9 cellular contexts compared by ENCODE assay signal in genomic region chr19:15252398-15253018, GRCh38. TPM values are rescaled to one million over a fixed set of nuclear protein-coding genes. Genes with fewer than 3 reads are reported as not detected.
DNase-seq lines count a peak whose midpoint lies in the region; ATAC-seq and TF ChIP-seq lines count a peak whose summit lies in the region.
"Had no signal": no experiment of that assay in that cellular context is flagged by ENCODE, and none has a peak within 500 bp of the region (broad histone marks: within the 10 kb centered on the region; RNA-seq: fewer than 3 reads in every experiment).

No MANE protein-coding gene starts in this region.

- TF ChIP-seq CTCF in OCI-LY3 (IDR thresholded peaks at IDR 0.05; ENCODE audit: low read depth, low read length) (peak; percentile 48), fibroblast of mammary gland (conservative IDR thresholded peaks at IDR 0.05; ENCODE audit: control insufficient read depth, insufficient read depth, low read depth, low read length) (peak; percentile 67)

- intact Hi-C loops in sciatic nerve (cut with DNase I), result loop anchor here (5.0 kb wide), 1 partner anchor 75 kb away; no protein-coding TSS in a partner anchor

- no peak overlapping the region for H2AFZ ChIP-seq in OCI-LY3 (ENCODE audit: low read depth, low read length)

- DNase-seq in ELR (ENCODE audit: low read depth), result peak; percentile 61
- peak; percentile 68 for DNase-seq in fibroblast of mammary gland (ENCODE audit: low read depth)
- peak; percentile 71 for DNase-seq in sciatic nerve (ENCODE audit: low spot score)
- no peak for DNase-seq in NCI-H2081 (lab: John Stamatoyannopoulos, UW)
- DNase-seq in NCI-H526 treated with DMSO at 0.1 percent for 48 hours (lab: John Stamatoyannopoulos, UW), result no peak
- DNase-seq in NK-92 (lab: John Stamatoyannopoulos, UW; ENCODE audit: unreplicated experiment), result no peak
- no peak for DNase-seq in activated T-cell treated with anti-CD3 and anti-CD28 coated beads, Interleukin-2, amount 50 U/mL, for 72 hours

- H3K4me2 ChIP-seq in OCI-LY3 (ENCODE audit: low read length), result no peak overlapping the region

- no peak overlapping the region for H3K27ac ChIP-seq in OCI-LY3 (ENCODE audit: low read length)
- H3K27ac ChIP-seq: epithelial cell of prostate had no signal

- no peak overlapping the region for H3K4me3 ChIP-seq in OCI-LY3 (ENCODE audit: low read length)
- no peak overlapping the region for H3K4me3 ChIP-seq in fibroblast of mammary gland (ENCODE audit: control insufficient read depth, low read depth, low read length)

- no peaks in the 10 kb centered on the region for H3K9me3 Mint-ChIP-seq in activated T-cell treated with anti-CD3 and anti-CD28 coated beads, Interleukin-2, amount 50 U/mL, for 72 hours

- H3K36me3 Mint-ChIP-seq in activated T-cell treated with anti-CD3 and anti-CD28 coated beads, Interleukin-2, amount 50 U/mL, for 72 hours (ENCODE audit: insufficient read depth in 2 of 2), result peaks cover 6 to 19% of the 10 kb centered on the region in 2 donors

- peaks cover 45% of the 10 kb centered on the region for H4K20me1 ChIP-seq in OCI-LY3 (ENCODE audit: insufficient read depth, low read length)

- peaks cover 49% of the 10 kb centered on the region for H3K79me2 ChIP-seq in OCI-LY3 (ENCODE audit: low read length)

- H3K4me1 Mint-ChIP-seq in activated T-cell treated with anti-CD3 and anti-CD28 coated beads, Interleukin-2, amount 50 U/mL, for 72 hours (ENCODE audit: low read depth), result no peaks in the 10 kb centered on the region

- H3K27me3 ChIP-seq in OCI-LY3 (ENCODE audit: low read depth, low read length), result no peaks in the 10 kb centered on the region

- H3K4me1 ChIP-seq in OCI-LY3 (ENCODE audit: low read length), result peaks cover 18% of the 10 kb centered on the region

- H3K9me3 ChIP-seq in OCI-LY3 (ENCODE audit: insufficient read depth, low read length), result no peaks in the 10 kb centered on the region

- no peak overlapping the region for H3K4me3 Mint-ChIP-seq in activated T-cell treated with anti-CD3 and anti-CD28 coated beads, Interleukin-2, amount 50 U/mL, for 72 hours

- H3K27ac Mint-ChIP-seq in activated T-cell treated with anti-CD3 and anti-CD28 coated beads, Interleukin-2, amount 50 U/mL, for 72 hours, result no peak overlapping the region

- H3K27me3 Mint-ChIP-seq in activated T-cell treated with anti-CD3 and anti-CD28 coated beads, Interleukin-2, amount 50 U/mL, for 72 hours (ENCODE audit: low read depth), result no peaks in the 10 kb centered on the region

- ATAC-seq in sciatic nerve, result no peak
- no peak for ATAC-seq in activated T-cell treated with anti-CD3 and anti-CD28 coated beads, Interleukin-2, amount 50 U/mL, for 72 hours (replicated peaks in 1 of 2)

- no peak overlapping the region for H3K9ac ChIP-seq in OCI-LY3 (ENCODE audit: low read length)

- H3K36me3 ChIP-seq in OCI-LY3 (replicated peaks; ENCODE audit: low read depth, low read length), result peaks cover 72% of the 10 kb centered on the region

RNA-seq across cellular contexts. Expression of gene EPHX3, which starts 20.3 kb away (rescaled TPM):
- total RNA-seq in sciatic nerve, result 0.45 TPM
- under 1 TPM; 0.16 to 0.62 TPM for total RNA-seq in activated T-cell treated with anti-CD3 and anti-CD28 coated beads, Interleukin-2, amount 50 U/mL, for 72 hours

RNA-seq across cellular contexts. Expression of gene NOTCH3, which starts 51.7 kb away (rescaled TPM):
- 124 TPM for total RNA-seq in sciatic nerve
- total RNA-seq in activated T-cell treated with anti-CD3 and anti-CD28 coated beads, Interleukin-2, amount 50 U/mL, for 72 hours, result under 1 TPM; 0.02 TPM

Comparison
In these comparisons a context has a peak if more than half of its experiments do, and no peak if none do; other contexts are left out.
1. DNase-seq: peak in ELR (single experiment), fibroblast of mammary gland (single experiment) and sciatic nerve (single experiment); none in NCI-H2081 (0 of 2), NCI-H526 treated with DMSO at 0.1 percent for 48 hours (single experiment), NK-92 (single experiment) and activated T-cell treated with anti-CD3 and anti-CD28 coated beads, Interleukin-2, amount 50 U/mL, for 72 hours (0 of 2).
2. RNA of gene NOTCH3, which starts 51.7 kb away (total RNA-seq): 124 TPM in sciatic nerve (single experiment); 0.02 TPM in activated T-cell treated with anti-CD3 and anti-CD28 coated beads, Interleukin-2, amount 50 U/mL, for 72 hours; every median in the first group is over 100 times any median in the second.